ENCODE assay signal across 15 cellular contexts in genomic region chr9:110809038-110809595, GRCh38.
A peak's percentile ranks its signal among the peaks of the same experiment; 100 is the strongest.
DNase-seq lines count a peak whose midpoint lies in the region; ATAC-seq, FAIRE-seq and TF ChIP-seq lines count a peak whose summit lies in the region.
"Had no signal": no experiment of that assay in that cellular context is flagged by ENCODE, and none has a peak within 500 bp of the region (broad histone marks: within the 10 kb centered on the region; RNA-seq: fewer than 3 reads in every experiment).

No MANE protein-coding gene starts in this region.

- H3K36me3 ChIP-seq in GM06990 (ENCODE audit: control insufficient read depth, insufficient read depth, low read length) (no peaks in the 10 kb centered on the region), ascending aorta (no peaks in the 10 kb centered on the region)
- H3K36me3 ChIP-seq: right atrium auricular region had no signal

- peak overlapping the region; percentile 27 for H3K4me3 ChIP-seq in GM06990 (replicated peaks; ENCODE audit: low read depth, low read length)
- H3K4me3 ChIP-seq in ascending aorta: no peak overlapping the region
- H3K4me3 ChIP-seq: right atrium auricular region had no signal

- H3K9me3 ChIP-seq in ascending aorta: no peaks in the 10 kb centered on the region
- H3K9me3 ChIP-seq: right atrium auricular region had no signal

- ATAC-seq in GM19328 (IDR thresholded peaks at IDR 0.05; ENCODE audit: unreplicated experiment) (peak; percentile 33), HG02642 (IDR thresholded peaks at IDR 0.05; ENCODE audit: poor library complexity, unreplicated experiment) (peak; percentile 39), HG03196 (IDR thresholded peaks at IDR 0.05; ENCODE audit: unreplicated experiment) (peak; percentile 40)

- FAIRE-seq in frontal cortex (lab: Jason Lieb, UNC): no peak
- FAIRE-seq: colon had no signal

- H3K27ac ChIP-seq in ascending aorta: no peak overlapping the region
- H3K27ac ChIP-seq: right atrium auricular region had no signal

- TF ChIP-seq CTCF in GM06990 (IDR thresholded peaks at IDR 0.05; ENCODE audit: insufficient read depth, low read length, poor library complexity, severe bottlenecking) (no peak), ascending aorta (IDR thresholded peaks at IDR 0.05) (no peak)

- no peaks in the 10 kb centered on the region for H3K4me1 ChIP-seq in ascending aorta
- H3K4me1 ChIP-seq: right atrium auricular region had no signal

- DNase-seq in GM06990 (ENCODE audit: extremely low read depth, insufficient read length): no peak
- DNase-seq in ascending aorta (ENCODE audit: low spot score in 2 of 2): no peak
- DNase-seq in frontal cortex (ENCODE audit: low spot score in 2 of 2): no peak
- DNase-seq in stimulated activated CD4-positive, alpha-beta T cell treated with anti-CD3 and anti-CD28 coated beads, Interleukin-2, amount 100 ng/mL, for 48 hours: no peak
- no peak for DNase-seq in putamen (ENCODE audit: low spot score)
- DNase-seq: activated naive CD8-positive, alpha-beta T cell treated with anti-CD3 and anti-CD28 coated beads for 36 hours; HFFc6; islet precursor cell; NCI-H446 treated with DMSO at 0.1 percent for 48 hours; T1000 had no signal

- intact Hi-C loops in ascending aorta (cut with DNase I): no loop called here

- H3K27me3 ChIP-seq in GM06990 (replicated peaks; ENCODE audit: control insufficient read depth, insufficient read depth, low read length): no peaks in the 10 kb centered on the region
- no peaks in the 10 kb centered on the region for H3K27me3 ChIP-seq in ascending aorta
- H3K27me3 ChIP-seq: right atrium auricular region had no signal
